ENCODE assay signal across 8 cellular contexts in the genomic region with DNA sequence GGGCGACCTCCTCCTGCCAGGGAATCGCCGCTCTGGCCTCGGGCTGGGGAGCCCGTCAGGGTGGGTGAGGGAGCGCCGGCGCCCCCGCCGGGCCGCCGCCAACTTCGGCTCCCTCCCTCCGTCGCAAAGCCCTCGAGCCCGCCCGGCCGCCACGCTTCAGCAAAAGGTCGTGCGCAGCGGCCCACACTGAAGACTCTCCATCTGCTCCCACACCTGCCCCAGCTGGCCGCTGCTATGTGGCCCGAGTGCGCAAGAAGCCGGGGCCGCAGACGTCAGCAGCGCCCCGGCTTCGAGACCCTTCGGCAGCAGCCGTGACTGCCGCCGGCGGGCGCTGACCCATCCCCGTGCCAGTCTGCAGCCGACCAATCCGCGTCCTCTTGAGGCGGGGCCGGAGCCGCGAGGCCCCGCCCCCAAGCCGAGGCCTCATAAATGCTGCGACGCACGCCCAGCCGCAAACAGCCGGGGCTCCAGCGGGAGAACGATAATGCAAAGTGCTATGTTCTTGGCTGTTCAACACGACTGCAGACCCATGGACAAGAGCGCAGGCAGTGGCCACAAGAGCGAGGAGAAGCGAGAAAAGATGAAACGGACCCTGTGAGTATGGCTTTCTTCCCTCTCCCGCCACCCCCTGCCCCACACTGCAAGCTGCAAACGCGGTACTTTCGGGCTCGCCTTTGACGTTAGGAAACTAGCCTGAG. TPM values are rescaled to one million over a fixed set of nuclear protein-coding genes. Genes with fewer than 3 reads are reported as not detected.
DNase-seq lines count a peak whose midpoint lies in the region; ATAC-seq lines count a peak whose summit lies in the region.

TSS of gene RGS2 (plus strand) at position 452 of the 698 bp plus-strand sequence. CDS start at position 485, 33 bp downstream.

- no peaks in the 10 kb centered on the region for H3K9me3 ChIP-seq in CD4-positive, alpha-beta memory T cell (ENCODE audit: control insufficient read depth in 1 of 2, low read length in 2 of 2)

- H3K27ac ChIP-seq in CD4-positive, alpha-beta memory T cell (ENCODE audit: low read depth, low read length) = peak within 1 kb of the TSS; percentile 66

- peak; percentile 79 for ATAC-seq in GM19452 (IDR thresholded peaks at IDR 0.05; ENCODE audit: unreplicated experiment)
- peak; percentile 46 for ATAC-seq in HG03575 (IDR thresholded peaks at IDR 0.05; ENCODE audit: extremely low read depth, insufficient number of reproducible peaks, low FRiP score, unreplicated experiment)
- peak; percentile 94 for ATAC-seq in activated CD8-positive, alpha-beta T cell treated with anti-CD3 and anti-CD28 coated beads, Interleukin-2, amount 10 ng/mL, durations not matched to agents 7 days and 5 days

- no peaks in the 10 kb centered on the region for H3K9me3 Mint-ChIP-seq in CD4-positive, alpha-beta memory T cell
- H3K9me3 Mint-ChIP-seq in activated CD8-positive, alpha-beta T cell treated with anti-CD3 and anti-CD28 coated beads, Interleukin-2, amount 10 ng/mL, durations not matched to agents 7 days and 5 days (ENCODE audit: insufficient read depth) = no peaks in the 10 kb centered on the region

- POLR2A ChIA-PET in CD4-positive, alpha-beta memory T cell (lab: Charles Lee; ENCODE audit: partially characterized antibody) = interaction anchor here (1.0 to 4.9 kb wide), 9 partner anchors 11 to 313 kb away, joined by 3 to 65 read pairs (median 5); partner anchors contain the start of genes CDC73, RO60 and UCHL5
- POLR2A ChIA-PET in activated CD8-positive, alpha-beta T cell treated with anti-CD3 and anti-CD28 coated beads, Interleukin-2, amount 10 ng/mL, durations not matched to agents 7 days and 5 days (lab: Charles Lee) = interaction anchor here (0.6 to 3.5 kb wide), 3 partner anchors 174 to 300 kb away, joined by 3 to 21 read pairs (median 4); partner anchors contain the start of genes RO60 and UCHL5

- H3K27me3 Mint-ChIP-seq in CD4-positive, alpha-beta memory T cell = peaks cover 0 to 2% of the 10 kb centered on the region in 2 donors
- H3K27me3 Mint-ChIP-seq in activated CD8-positive, alpha-beta T cell treated with anti-CD3 and anti-CD28 coated beads, Interleukin-2, amount 10 ng/mL, durations not matched to agents 7 days and 5 days (ENCODE audit: low read depth) = peaks cover 12% of the 10 kb centered on the region

- peaks cover 3 to 30% of the 10 kb centered on the region in 2 donors for H3K36me3 Mint-ChIP-seq in CD4-positive, alpha-beta memory T cell
- no peaks in the 10 kb centered on the region for H3K36me3 Mint-ChIP-seq in activated CD8-positive, alpha-beta T cell treated with anti-CD3 and anti-CD28 coated beads, Interleukin-2, amount 10 ng/mL, durations not matched to agents 7 days and 5 days (ENCODE audit: low read depth)

- H3K4me3 ChIP-seq in CD4-positive, alpha-beta memory T cell (ENCODE audit: low read length in 2 of 2) = peak within 1 kb of the TSS; percentile 89 to 97

- peak within 1 kb of the TSS; percentile 94 to 99 (median 97) for H3K27ac Mint-ChIP-seq in CD4-positive, alpha-beta memory T cell
- peak within 1 kb of the TSS; percentile 87 for H3K27ac Mint-ChIP-seq in activated CD8-positive, alpha-beta T cell treated with anti-CD3 and anti-CD28 coated beads, Interleukin-2, amount 10 ng/mL, durations not matched to agents 7 days and 5 days

- H3K4me1 ChIP-seq in CD4-positive, alpha-beta memory T cell (ENCODE audit: insufficient read depth, low read length) = peaks cover 36% of the 10 kb centered on the region

- intact Hi-C loops in CD4-positive, alpha-beta memory T cell (cut with micrococcal nuclease) = loop anchor here (1.0 to 10.0 kb wide), 7 partner anchors 129 to 666 kb away; partner anchors contain the start of genes CDC73, GLRX2, RO60 and UCHL5

- H3K36me3 ChIP-seq in CD4-positive, alpha-beta memory T cell (ENCODE audit: insufficient read depth, low read length) = peaks cover 5% of the 10 kb centered on the region

- CTCF ChIA-PET in CD4-positive, alpha-beta memory T cell (lab: Charles Lee; ENCODE audit: partially characterized antibody) = interaction anchor here (1.2 to 11.9 kb wide), 3 partner anchors 209 to 250 kb away, joined by 4 to 219 read pairs (median 28); partner anchors contain the start of genes RO60 and UCHL5
- CTCF ChIA-PET in activated CD8-positive, alpha-beta T cell treated with anti-CD3 and anti-CD28 coated beads, Interleukin-2, amount 10 ng/mL, durations not matched to agents 7 days and 5 days (lab: Charles Lee) = interaction anchor here (1.3 to 6.6 kb wide), 5 partner anchors 13 to 333 kb away, joined by 3 to 80 read pairs (median 7); no protein-coding TSS in a partner anchor

- H3K4me1 Mint-ChIP-seq in CD4-positive, alpha-beta memory T cell = peaks cover 26 to 42% (median 32%) of the 10 kb centered on the region in 4 donors
- H3K4me1 Mint-ChIP-seq in activated CD8-positive, alpha-beta T cell treated with anti-CD3 and anti-CD28 coated beads, Interleukin-2, amount 10 ng/mL, durations not matched to agents 7 days and 5 days (ENCODE audit: low read depth) = peaks cover 26% of the 10 kb centered on the region

- DNase-seq in CD4-positive, alpha-beta memory T cell = peak; percentile 86 to 89 (median 87)
- DNase-seq in NCI-H82 (lab: John Stamatoyannopoulos, UW) (peak; percentile 98), medulla oblongata (ENCODE audit: extremely low spot score) (peak; percentile 97)
- peak; percentile 89 for DNase-seq in activated CD8-positive, alpha-beta T cell treated with anti-CD3 and anti-CD28 coated beads, Interleukin-2, amount 10 ng/mL, durations not matched to agents 7 days and 5 days
- DNase-seq in effector CD4-positive, alpha-beta T cell = peak; percentile 84
- DNase-seq in stimulated activated CD4-positive, alpha-beta T cell treated with anti-CD3 and anti-CD28 coated beads, TNF-alpha, amount 100 ng/mL, for 48 hours (ENCODE audit: low read depth in 3 of 3) = peak; percentile 69 to 76 (median 76)

- H3K27me3 ChIP-seq in CD4-positive, alpha-beta memory T cell (ENCODE audit: insufficient read depth, low read length) = no peaks in the 10 kb centered on the region

- H3K4me3 Mint-ChIP-seq in CD4-positive, alpha-beta memory T cell = peak within 1 kb of the TSS; percentile 92 to 99 (median 98)
- H3K4me3 Mint-ChIP-seq in activated CD8-positive, alpha-beta T cell treated with anti-CD3 and anti-CD28 coated beads, Interleukin-2, amount 10 ng/mL, durations not matched to agents 7 days and 5 days = peak within 1 kb of the TSS; percentile 87

RNA-seq across cellular contexts. Expression of gene RGS2, which starts in this region (rescaled TPM):
- total RNA-seq in CD4-positive, alpha-beta memory T cell = 10 to 100 TPM; 26.4 to 27.9 TPM
- 100 to 1,000 TPM in 1 of 2 donors, 10 to 100 TPM in 1; 31.3 to 203 TPM for polyA plus RNA-seq in CD4-positive, alpha-beta memory T cell
- total RNA-seq in activated CD8-positive, alpha-beta T cell treated with anti-CD3 and anti-CD28 coated beads, Interleukin-2, amount 10 ng/mL, durations not matched to agents 7 days and 5 days = 1 to 10 TPM; 6.2 to 6.5 TPM

Comparison
In these comparisons a context has a peak if more than half of its experiments do, and no peak if none do; other contexts are left out.
1. Peak in every context shown above with its lines: DNase-seq, ATAC-seq, H3K4me3 ChIP-seq and H3K27ac ChIP-seq.